In the genomic region with DNA sequence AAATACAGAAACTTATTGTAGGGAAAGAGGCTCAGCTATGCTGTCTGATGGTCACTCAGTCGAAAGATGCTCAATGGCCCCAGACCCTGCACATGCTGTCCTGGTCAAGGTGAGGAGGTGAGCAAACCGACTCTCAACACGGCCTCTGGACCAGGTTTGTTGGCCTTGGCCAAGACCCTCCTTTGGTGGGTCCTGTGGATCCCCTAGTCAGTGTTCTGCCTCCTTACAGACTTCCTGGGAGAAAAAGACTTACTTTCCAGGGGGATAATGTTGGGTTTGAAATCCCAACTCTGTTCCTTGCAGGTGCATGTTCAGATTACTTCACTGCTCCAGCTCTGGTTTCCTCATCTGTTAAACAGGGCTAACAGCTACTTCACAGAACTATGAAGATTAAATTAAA, we compare ENCODE assay signal across 29 cellular contexts. TPM values are rescaled to one million over a fixed set of nuclear protein-coding genes. Genes with fewer than 3 reads are reported as not detected.
DNase-seq lines count a peak whose midpoint lies in the region; TF ChIP-seq lines count a peak whose summit lies in the region.
"Had no signal": no experiment of that assay in that cellular context is flagged by ENCODE, and none has a peak within 500 bp of the region (broad histone marks: within the 10 kb centered on the region; RNA-seq: fewer than 3 reads in every experiment).

No MANE protein-coding gene starts in this region.

- no peaks in the 10 kb centered on the region for H3K4me1 ChIP-seq in esophagus muscularis mucosa
- no peaks in the 10 kb centered on the region for H3K4me1 ChIP-seq in vagina
- H3K4me1 ChIP-seq: A549; BE2C; BLaER1; BLaER1 treated with 17β-estradiol and CSF1 and Interleukin-3, amounts not matched to agents 10 nM and 100 nM; Caco-2 had no signal

- no peak for TF ChIP-seq EP300 in esophagus muscularis mucosa (IDR thresholded peaks at IDR 0.05)

- H3K4me3 ChIP-seq in esophagus muscularis mucosa (no peak overlapping the region), vagina (no peak overlapping the region)
- H3K4me3 ChIP-seq: A549; BLaER1; BLaER1 treated with 17β-estradiol and CSF1 and Interleukin-3, amounts not matched to agents 10 nM and 100 nM had no signal

- H3K27me3 ChIP-seq in esophagus muscularis mucosa (no peaks in the 10 kb centered on the region), vagina (no peaks in the 10 kb centered on the region)
- H3K27me3 ChIP-seq: BE2C; BLaER1; BLaER1 treated with 17β-estradiol and CSF1 and Interleukin-3, amounts not matched to agents 10 nM and 100 nM had no signal

- 90% methylated on average over 3 of the region's 3 CpGs for WGBS in esophagus muscularis mucosa

- no peaks in the 10 kb centered on the region for H3K9me3 ChIP-seq in esophagus muscularis mucosa
- no peaks in the 10 kb centered on the region for H3K9me3 ChIP-seq in vagina
- H3K9me3 ChIP-seq: A549; BE2C; BLaER1; BLaER1 treated with 17β-estradiol and CSF1 and Interleukin-3, amounts not matched to agents 10 nM and 100 nM; Caco-2 had no signal

- intact Hi-C loops in esophagus muscularis mucosa (cut with DNase I) (no loop called here), vagina (cut with DNase I) (no loop called here)

- DNase-seq in esophagus muscularis mucosa (ENCODE audit: extremely low spot score) (peak; percentile 70), vagina (ENCODE audit: extremely low spot score in 2 of 2) (peak; percentile 52 to 65), NCI-H2171 treated with DMSO at 0.1 percent for 48 hours (lab: John Stamatoyannopoulos, UW) (no peak), NCI-H2107 (lab: John Stamatoyannopoulos, UW) (no peak)
- DNase-seq: 8988T; ACHN; AML-193; BE2C; C1 segment of cervical spinal cord; Caco-2; Calu3; CD4-positive, alpha-beta memory T cell; CD4-positive, alpha-beta T cell; CD4-positive, CD25-positive, alpha-beta regulatory T cell; CD8-positive, alpha-beta memory T cell; CD8-positive, alpha-beta T cell; COR-L47; DMS 273 treated with DMSO at 0.1 percent for 48 hours; DMS153; DMS53; DMS79; DMS79 treated with DMSO at 0.1 percent for 48 hours; DND-41; EL had no signal

- TF ChIP-seq POLR2A in esophagus muscularis mucosa (IDR thresholded peaks at IDR 0.05; ENCODE audit: low read depth) (no peak), vagina (IDR thresholded peaks at IDR 0.05) (no peak)

- H3K36me3 ChIP-seq in esophagus muscularis mucosa (no peaks in the 10 kb centered on the region), vagina (no peaks in the 10 kb centered on the region)
- H3K36me3 ChIP-seq: BE2C; BLaER1; BLaER1 treated with 17β-estradiol and CSF1 and Interleukin-3, amounts not matched to agents 10 nM and 100 nM had no signal

- H3K27ac ChIP-seq in esophagus muscularis mucosa (replicated peaks in 1 of 4): no peak overlapping the region
- H3K27ac ChIP-seq in vagina: no peak overlapping the region
- H3K27ac ChIP-seq: 22Rv1; A549; BLaER1; BLaER1 treated with 17β-estradiol and CSF1 and Interleukin-3, amounts not matched to agents 10 nM and 100 nM; C4-2B had no signal

- no peak for TF ChIP-seq CTCF in esophagus muscularis mucosa (IDR thresholded peaks at IDR 0.05)
- TF ChIP-seq CTCF in vagina (IDR thresholded peaks at IDR 0.05): no peak

RNA-seq across cellular contexts. Expression of a gene that starts 53.8 kb away (rescaled TPM):
- total RNA-seq in esophagus muscularis mucosa (1 to 10 TPM in 3 of 4 donors, under 1 TPM in 1; 0.50 to 2.0 (median 1.3) TPM), vagina (4.4 TPM)
- total RNA-seq: Caco-2; CD8-positive, alpha-beta T cell had no signal

Comparison
In these comparisons a context has a peak if more than half of its experiments do, and no peak if none do; other contexts are left out.
1. DNase-seq: peak in esophagus muscularis mucosa (single experiment) and vagina (2 of 2); none in NCI-H2171 treated with DMSO at 0.1 percent for 48 hours (single experiment) and NCI-H2107 (single experiment).